In the genomic region with DNA sequence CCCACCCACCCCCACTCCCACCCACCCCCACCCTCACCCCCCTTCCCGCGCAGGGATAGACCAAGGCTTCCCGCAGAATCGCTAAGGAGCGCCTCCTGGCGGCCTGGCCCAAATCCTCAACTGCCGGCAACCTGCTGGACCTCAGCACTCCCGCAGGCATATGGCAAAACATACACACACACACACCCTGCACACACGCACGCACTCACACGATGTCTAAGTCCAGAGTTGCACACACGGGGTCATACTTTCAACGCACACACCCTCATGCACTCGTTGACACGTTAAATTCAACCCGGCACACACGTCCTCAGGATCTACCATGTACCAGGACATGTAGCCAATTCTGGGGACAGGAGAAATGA, we compare ENCODE assay signal across 8 cellular contexts. TPM values are rescaled to one million over a fixed set of nuclear protein-coding genes. Genes with fewer than 3 reads are reported as not detected.
DNase-seq lines count a peak whose midpoint lies in the region; ATAC-seq and TF ChIP-seq lines count a peak whose summit lies in the region.

No MANE protein-coding gene starts in this region.

- no peak overlapping the region for H3K27ac ChIP-seq in aorta (ENCODE audit: low read depth in 1 of 2, low read length in 2 of 2)

- intact Hi-C loops in aorta (cut with DNase I) = loop anchor here in 1 of 2 donors (5.0 kb wide), 1 partner anchor 76 kb away; no protein-coding TSS in a partner anchor

- no peak for ATAC-seq in aorta (ENCODE audit: low FRiP score)

- peaks cover 2% of the 10 kb centered on the region for H3K36me3 Mint-ChIP-seq in chondrocyte (ENCODE audit: low read depth)

- WGBS in aorta, 2 donors = 7 to 8% methylated on average over 15 to 17 of the region's 17 CpGs

- H3K36me3 ChIP-seq in aorta (ENCODE audit: control insufficient read depth in 1 of 2, insufficient read depth in 2 of 2, low read length in 1 of 2) = no peaks in the 10 kb centered on the region

- peak; percentile 45 for TF ChIP-seq CTCF in chondrocyte (IDR thresholded peaks at IDR 0.05)

- H3K4me3 ChIP-seq in aorta (ENCODE audit: low read length in 2 of 2) = no peak overlapping the region

- H3K4me3 Mint-ChIP-seq in chondrocyte (ENCODE audit: unreplicated experiment) = no peak overlapping the region

- peaks cover 57% of the 10 kb centered on the region for H3K27me3 Mint-ChIP-seq in chondrocyte (ENCODE audit: low read depth)

- DNase-seq in activated T-cell treated with anti-CD3 and anti-CD28 coated beads for 48 hours (ENCODE audit: low read depth) (peak; percentile 12), activated T-cell treated with anti-CD3 and anti-CD28 coated beads for 4 hours (no peak), NCI-H2227 (lab: John Stamatoyannopoulos, UW; ENCODE audit: unreplicated experiment) (peak; percentile 78), chondrocyte (ENCODE audit: low spot score) (no peak), mesenteric fat pad (ENCODE audit: low spot score) (no peak), aorta (no peak), A172 (ENCODE audit: low spot score) (no peak)
- DNase-seq in stimulated activated CD4-positive, alpha-beta T cell treated with anti-CD3 and anti-CD28 coated beads, Interleukin-4, amount 100 ng/mL, for 48 hours (ENCODE audit: low read depth in 2 of 2) = peak; percentile 9 to 19

- H3K9me3 Mint-ChIP-seq in chondrocyte (ENCODE audit: low read depth) = no peaks in the 10 kb centered on the region

- peaks cover 5% of the 10 kb centered on the region for H3K4me1 Mint-ChIP-seq in chondrocyte (ENCODE audit: low read depth)

- no peak overlapping the region for H3K27ac Mint-ChIP-seq in chondrocyte (ENCODE audit: unreplicated experiment)

- H3K4me1 ChIP-seq in aorta (ENCODE audit: control insufficient read depth in 1 of 2, insufficient read depth in 2 of 2, low read length in 2 of 2) = no peaks in the 10 kb centered on the region

- H3K27me3 ChIP-seq in aorta (ENCODE audit: control insufficient read depth in 1 of 2, insufficient read depth in 2 of 2, low read length in 1 of 2) = no peaks in the 10 kb centered on the region

- H3K9me3 ChIP-seq in aorta (ENCODE audit: control insufficient read depth, low read length) = no peaks in the 10 kb centered on the region

RNA-seq across cellular contexts. Expression of gene CPLX2, which starts 1.7 kb away (rescaled TPM):
- total RNA-seq in chondrocyte (not detected in 3 replicates), mesenteric fat pad (not detected), aorta (not detected)
- polyA plus RNA-seq in aorta = not detected
- total RNA-seq in A172 (2014; rRNA removed; shearing (Covaris generic)) = not detected in 2 replicates

Comparison
In these comparisons a context has a peak if more than half of its experiments do, and no peak if none do; other contexts are left out.
1. DNase-seq: peak in activated T-cell treated with anti-CD3 and anti-CD28 coated beads for 48 hours (single experiment), NCI-H2227 (single experiment) and stimulated activated CD4-positive, alpha-beta T cell treated with anti-CD3 and anti-CD28 coated beads, Interleukin-4, amount 100 ng/mL, for 48 hours (2 of 2); none in activated T-cell treated with anti-CD3 and anti-CD28 coated beads for 4 hours (single experiment), chondrocyte (single experiment), mesenteric fat pad (single experiment), aorta (0 of 2) and A172 (single experiment).